17 cellular contexts compared by ENCODE assay signal in genomic region chr2:2620604-2621003, GRCh38.
DNase-seq lines count a peak whose midpoint lies in the region; ATAC-seq and TF ChIP-seq lines count a peak whose summit lies in the region.
"Had no signal": no experiment of that assay in that cellular context is flagged by ENCODE, and none has a peak within 500 bp of the region (broad histone marks: within the 10 kb centered on the region; RNA-seq: fewer than 3 reads in every experiment).

No MANE protein-coding gene starts in this region.

- H3K27ac ChIP-seq in Karpas-422 (ENCODE audit: low read length) (no peak overlapping the region), coronary artery (no peak overlapping the region), esophagus muscularis mucosa (replicated peaks in 1 of 4) (no peak overlapping the region)
- H3K27ac ChIP-seq: 22Rv1; A549; BLaER1 treated with 17β-estradiol and CSF1 and Interleukin-3, amounts not matched to agents 10 nM and 100 nM; C4-2B had no signal

- H3K9ac ChIP-seq in Karpas-422 (ENCODE audit: low read length): no peak overlapping the region
- H3K9ac ChIP-seq: BLaER1 treated with 17β-estradiol and CSF1 and Interleukin-3, amounts not matched to agents 10 nM and 100 nM had no signal

- ATAC-seq in stimulated activated naive CD8-positive, alpha-beta T cell treated with anti-CD3 and anti-CD28 coated beads, Interleukin-15, Interleukin-2, amounts not matched to agents 100 U/mL and 50 U/mL, for 24 hours: no peak
- ATAC-seq in HG02798 (IDR thresholded peaks at IDR 0.05; ENCODE audit: poor library complexity, unreplicated experiment) (no peak), GM19324 (IDR thresholded peaks at IDR 0.05; ENCODE audit: low FRiP score, unreplicated experiment) (no peak)
- ATAC-seq: CD8-positive, alpha-beta T cell had no signal

- TF ChIP-seq CTCF in coronary artery (IDR thresholded peaks at IDR 0.05): no peak
- no peak for TF ChIP-seq CTCF in esophagus muscularis mucosa (IDR thresholded peaks at IDR 0.05)

- H3K79me2 ChIP-seq in Karpas-422 (ENCODE audit: low read length): no peaks in the 10 kb centered on the region

- DNase-seq in Karpas-422: peak; percentile 42
- peak; percentile 40 for DNase-seq in coronary artery (ENCODE audit: low spot score)
- DNase-seq in esophagus muscularis mucosa (ENCODE audit: extremely low spot score): peak; percentile 72
- no peak for DNase-seq in stimulated activated naive CD8-positive, alpha-beta T cell treated with anti-CD3 and anti-CD28 coated beads, Interleukin-15, Interleukin-2, amounts not matched to agents 100 U/mL and 50 U/mL, for 24 hours
- DNase-seq: AML-193; Caco-2; Calu3; CD4-positive, alpha-beta T cell; CD8-positive, alpha-beta T cell; DMS79 treated with DMSO at 0.1 percent for 48 hours; GF-D8 had no signal

- no peak overlapping the region for H2AFZ ChIP-seq in Karpas-422 (ENCODE audit: low read length)

- intact Hi-C loops in esophagus muscularis mucosa (cut with DNase I): no loop called here

- no peak for TF ChIP-seq EP300 in esophagus muscularis mucosa (IDR thresholded peaks at IDR 0.05)

- WGBS in esophagus muscularis mucosa: 45% methylated on average over 7 of the region's 7 CpGs

- H4K20me1 ChIP-seq in Karpas-422 (ENCODE audit: insufficient read depth, low read depth, low read length): no peaks in the 10 kb centered on the region
- H4K20me1 ChIP-seq: BLaER1 treated with 17β-estradiol and CSF1 and Interleukin-3, amounts not matched to agents 10 nM and 100 nM had no signal

- H3K27me3 ChIP-seq in Karpas-422 (ENCODE audit: low read length) (no peaks in the 10 kb centered on the region), esophagus muscularis mucosa (no peaks in the 10 kb centered on the region)
- H3K27me3 ChIP-seq: BLaER1 treated with 17β-estradiol and CSF1 and Interleukin-3, amounts not matched to agents 10 nM and 100 nM had no signal

- H3K9me3 ChIP-seq in Karpas-422 (ENCODE audit: low read length): no peaks in the 10 kb centered on the region
- H3K9me3 ChIP-seq in esophagus muscularis mucosa: no peaks in the 10 kb centered on the region
- H3K9me3 ChIP-seq: BLaER1 treated with 17β-estradiol and CSF1 and Interleukin-3, amounts not matched to agents 10 nM and 100 nM; Caco-2 had no signal

- no peak overlapping the region for H3K4me3 ChIP-seq in Karpas-422 (ENCODE audit: low read length)
- H3K4me3 ChIP-seq in coronary artery: no peak overlapping the region
- H3K4me3 ChIP-seq in esophagus muscularis mucosa: no peak overlapping the region
- H3K4me3 ChIP-seq: A549; BLaER1 treated with 17β-estradiol and CSF1 and Interleukin-3, amounts not matched to agents 10 nM and 100 nM had no signal

- H3K4me1 ChIP-seq in Karpas-422 (ENCODE audit: low read length): peaks cover 25% of the 10 kb centered on the region
- H3K4me1 ChIP-seq in esophagus muscularis mucosa: peaks cover 0 to 8% (median 0%) of the 10 kb centered on the region in 4 donors
- H3K4me1 ChIP-seq: A549, Caco-2 had no signal

- no peaks in the 10 kb centered on the region for H3K9me2 ChIP-seq in Karpas-422 (replicated peaks; ENCODE audit: insufficient read depth, low read length)

- H3K36me3 ChIP-seq in Karpas-422 (ENCODE audit: insufficient read depth, low read length) (no peaks in the 10 kb centered on the region), esophagus muscularis mucosa (no peaks in the 10 kb centered on the region)
- H3K36me3 ChIP-seq: BLaER1 treated with 17β-estradiol and CSF1 and Interleukin-3, amounts not matched to agents 10 nM and 100 nM had no signal

- no peak for TF ChIP-seq POLR2A in esophagus muscularis mucosa (IDR thresholded peaks at IDR 0.05; ENCODE audit: low read depth)

- no peak overlapping the region for H3K4me2 ChIP-seq in Karpas-422 (ENCODE audit: low read depth, low read length, poor library complexity, severe bottlenecking)
- H3K4me2 ChIP-seq: A549; BLaER1 treated with 17β-estradiol and CSF1 and Interleukin-3, amounts not matched to agents 10 nM and 100 nM had no signal
